9 cellular contexts compared by ENCODE assay signal in the genomic region with DNA sequence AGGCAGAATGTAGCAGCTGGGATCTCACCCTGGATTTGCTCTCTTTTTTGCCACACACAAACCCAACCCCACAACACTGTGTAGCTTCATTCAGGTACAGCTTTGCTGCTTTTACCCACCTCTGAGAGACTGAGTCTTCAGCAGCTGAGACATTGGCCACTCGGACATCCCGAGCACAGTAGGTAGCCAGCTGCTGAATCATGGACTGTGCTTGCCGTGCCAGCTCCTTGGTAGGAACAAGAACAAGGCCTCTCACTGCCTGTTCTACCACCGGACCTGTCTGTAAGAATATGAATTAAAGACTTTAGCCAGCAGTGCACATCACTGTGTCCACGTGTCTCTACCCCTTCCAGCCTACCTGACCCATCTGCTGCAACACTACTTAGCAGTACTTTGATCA. TPM values are rescaled to one million over a fixed set of nuclear protein-coding genes. Genes with fewer than 3 reads are reported as not detected.
DNase-seq lines count a peak whose midpoint lies in the region; ATAC-seq and TF ChIP-seq lines count a peak whose summit lies in the region.
"Had no signal": no experiment of that assay in that cellular context is flagged by ENCODE, and none has a peak within 500 bp of the region (broad histone marks: within the 10 kb centered on the region; RNA-seq: fewer than 3 reads in every experiment).

No MANE protein-coding gene starts in this region.

- peaks cover 2% of the 10 kb centered on the region for H3K36me3 Mint-ChIP-seq in T-helper 17 cell (ENCODE audit: low read depth)

- peak overlapping the region; percentile 61 for H3K27ac ChIP-seq in foreskin keratinocyte

- DNase-seq in T-helper 17 cell (no peak), foreskin keratinocyte (no peak), skeletal muscle cell (ENCODE audit: low read depth) (no peak), posterior cingulate gyrus (no peak), NCI-H345 (lab: John Stamatoyannopoulos, UW) (no peak), KG1 (lab: John Stamatoyannopoulos, UW) (no peak)

- H3K27me3 ChIP-seq in foreskin keratinocyte: no peaks in the 10 kb centered on the region

- H3K4me1 ChIP-seq in foreskin keratinocyte: no peaks in the 10 kb centered on the region

- no peaks in the 10 kb centered on the region for H3K9me3 ChIP-seq in T-helper 17 cell (ENCODE audit: control insufficient read depth, low read length, poor library complexity, severe bottlenecking)

- TF ChIP-seq CTCF in GM12875 (IDR thresholded peaks at IDR 0.05; ENCODE audit: borderline replicate concordance, insufficient read depth, low read depth, low read length) (no peak), foreskin keratinocyte (conservative IDR thresholded peaks at IDR 0.05) (no peak)

- no peaks in the 10 kb centered on the region for H3K27me3 Mint-ChIP-seq in T-helper 17 cell

- ATAC-seq in T-helper 17 cell: no peak
- ATAC-seq in foreskin keratinocyte: no peak
- no peak for ATAC-seq in HG03354 (IDR thresholded peaks at IDR 0.05; ENCODE audit: poor library complexity, severe bottlenecking, unreplicated experiment)

- peak overlapping the region; percentile 99 for H3K27ac Mint-ChIP-seq in T-helper 17 cell

- peaks cover 26% of the 10 kb centered on the region for H3K4me1 Mint-ChIP-seq in T-helper 17 cell

- intact Hi-C loops in posterior cingulate gyrus (cut with DNase I): loop anchor here (5.0 kb wide), 1 partner anchor 80 kb away; the partner anchor contains the start of gene NUDCD3

- H3K4me3 Mint-ChIP-seq in T-helper 17 cell: peak overlapping the region; percentile 96

- H3K4me3 ChIP-seq in GM12875 (ENCODE audit: low read depth, low read length) (peak overlapping the region; percentile 96), skeletal muscle cell (ENCODE audit: low read depth, low read length) (peak overlapping the region; percentile 98)

RNA-seq across cellular contexts. Expression of gene DDX56, which starts 0.9 kb away (rescaled TPM):
- total RNA-seq in T-helper 17 cell (100 to 1,000 TPM in 1 of 2 donors, 10 to 100 TPM in 1; 95.7 to 101 TPM), foreskin keratinocyte (96.1 and 97.2 TPM in 2 replicates)
- 91.2 and 93.8 TPM in 2 replicates for polyA plus RNA-seq in foreskin keratinocyte

RNA-seq across cellular contexts. Expression of gene TMED4, which starts 9.3 kb away (rescaled TPM):
- total RNA-seq in T-helper 17 cell: 100 to 1,000 TPM in 1 of 2 donors, 10 to 100 TPM in 1; 99.2 to 112 TPM
- 42.4 and 43.9 TPM in 2 replicates for total RNA-seq in foreskin keratinocyte
- 29.1 and 31.2 TPM in 2 replicates for polyA plus RNA-seq in foreskin keratinocyte

RNA-seq across cellular contexts. Expression of gene NPC1L1, which starts 31.6 kb away (rescaled TPM):
- under 1 TPM in 1 of 2 donors, not detected in 1; 0.08 TPM for total RNA-seq in T-helper 17 cell
- total RNA-seq in foreskin keratinocyte: not detected in 2 replicates
- polyA plus RNA-seq in foreskin keratinocyte: not detected in 2 replicates
- total RNA-seq: T-helper 2 cell treated with Interferon-gamma antibody and Interleukin-4, amounts not matched to agents 100 ng/mL and 5 ng/mL, for 36 hours had no signal

RNA-seq across cellular contexts. Expression of gene OGDH, which starts 33.7 kb away (rescaled TPM):
- total RNA-seq in T-helper 17 cell: 100 to 1,000 TPM; 130 to 134 TPM
- total RNA-seq in foreskin keratinocyte: 68.7 and 82.4 TPM in 2 replicates
- polyA plus RNA-seq in foreskin keratinocyte: 37.6 and 46.4 TPM in 2 replicates
